21 cellular contexts compared by ENCODE assay signal in genomic region chr20:61346996-61347906, GRCh38.
DNase-seq lines count a peak whose midpoint lies in the region; ATAC-seq and TF ChIP-seq lines count a peak whose summit lies in the region.
"Had no signal": no experiment of that assay in that cellular context is flagged by ENCODE, and none has a peak within 500 bp of the region (broad histone marks: within the 10 kb centered on the region; RNA-seq: fewer than 3 reads in every experiment).

No MANE protein-coding gene starts in this region.

- H3K9me3 Mint-ChIP-seq in brain, result peaks cover 0 to 12% (median 10%) of the 10 kb centered on the region in 5 experiments

- H3K4me2 ChIP-seq in BLaER1 (peak overlapping the region; percentile 39), osteoblast (ENCODE audit: insufficient read depth, low read length) (no peak overlapping the region)
- H3K4me2 ChIP-seq: A549, GM23338, KMS-11 had no signal

- H3K4me3 ChIP-seq in BLaER1, result no peak overlapping the region
- no peak overlapping the region for H3K4me3 ChIP-seq in osteoblast (ENCODE audit: insufficient read depth, low read length)
- H3K4me3 ChIP-seq: A549, GM23338 had no signal

- H3K79me2 ChIP-seq in osteoblast (ENCODE audit: insufficient read depth, low read length), result no peaks in the 10 kb centered on the region

- H3K9me3 ChIP-seq in BLaER1 (peaks cover 10% of the 10 kb centered on the region), osteoblast (ENCODE audit: low read depth, low read length) (peaks cover 2% of the 10 kb centered on the region)
- H3K9me3 ChIP-seq: A549 had no signal

- H4K20me1 ChIP-seq in BLaER1, result no peaks in the 10 kb centered on the region
- H4K20me1 ChIP-seq in osteoblast (ENCODE audit: insufficient read depth, low read length), result no peaks in the 10 kb centered on the region

- no peak overlapping the region for H2AFZ ChIP-seq in osteoblast (ENCODE audit: low read length)
- H2AFZ ChIP-seq: GM23338 had no signal

- H3K36me3 ChIP-seq in BLaER1, result no peaks in the 10 kb centered on the region
- no peaks in the 10 kb centered on the region for H3K36me3 ChIP-seq in osteoblast (ENCODE audit: insufficient read depth, low read length)
- H3K36me3 ChIP-seq: BE2C had no signal

- DNase-seq in HT1080 (ENCODE audit: low read depth) (peak; percentile 38), osteoblast (ENCODE audit: insufficient read length, low spot score, missing footprints) (peak; percentile 29), NCI-H2171 (lab: John Stamatoyannopoulos, UW) (no peak)
- DNase-seq: BE2C; Calu3; CD4-positive, alpha-beta memory T cell; DMS153; HCEC 1CT; MV-4-11; NCI-H1694; NCI-H2081; NCI-H2171 treated with DMSO at 0.1 percent for 48 hours; NCI-H524 treated with DMSO at 0.1 percent for 48 hours; Right ventricle myocardium superior had no signal

- H3K27me3 ChIP-seq in BLaER1 (no peaks in the 10 kb centered on the region), osteoblast (ENCODE audit: insufficient read depth, low read length) (no peaks in the 10 kb centered on the region)
- H3K27me3 ChIP-seq: BE2C had no signal

- no peaks in the 10 kb centered on the region for H3K27me3 Mint-ChIP-seq in brain

- ATAC-seq in GM19351 (IDR thresholded peaks at IDR 0.05; ENCODE audit: unreplicated experiment), result no peak
- no peak for ATAC-seq in HG02938 (IDR thresholded peaks at IDR 0.05; ENCODE audit: unreplicated experiment)
- ATAC-seq: A549, GM23338 had no signal

- no peak overlapping the region for H3K9ac ChIP-seq in BLaER1
- H3K9ac ChIP-seq: KMS-11 had no signal

- H3K36me3 Mint-ChIP-seq in brain, result peaks cover 9% of the 10 kb centered on the region
- H3K36me3 Mint-ChIP-seq: CD4-positive, alpha-beta memory T cell had no signal

- peak overlapping the region in 3 of 5 experiments; percentile 33 to 54 (median 46) for H3K27ac Mint-ChIP-seq in brain
- H3K27ac Mint-ChIP-seq: CD4-positive, alpha-beta memory T cell; GM23338 had no signal

- peaks cover 48% of the 10 kb centered on the region for H3K4me1 ChIP-seq in BLaER1
- no peaks in the 10 kb centered on the region for H3K4me1 ChIP-seq in osteoblast (ENCODE audit: insufficient read depth, low read length)
- H3K4me1 ChIP-seq: A549, BE2C had no signal

- TF ChIP-seq CTCF in brain (conservative IDR thresholded peaks at IDR 0.05) (no peak), osteoblast (IDR thresholded peaks at IDR 0.05; ENCODE audit: extremely low read depth, low read depth, low read length) (no peak)

- peaks cover 82% of the 10 kb centered on the region for H3K4me1 Mint-ChIP-seq in brain
- H3K4me1 Mint-ChIP-seq: CD4-positive, alpha-beta memory T cell had no signal

- no peak overlapping the region for H3K4me3 Mint-ChIP-seq in brain
- H3K4me3 Mint-ChIP-seq: CD4-positive, alpha-beta memory T cell; GM23338 had no signal

- H3K27ac ChIP-seq in BLaER1 (no peak overlapping the region), osteoblast (ENCODE audit: low read depth, low read length) (no peak overlapping the region)
- H3K27ac ChIP-seq: A549, KMS-11 had no signal
